ENCODE assay signal across 9 cellular contexts in the genomic region with DNA sequence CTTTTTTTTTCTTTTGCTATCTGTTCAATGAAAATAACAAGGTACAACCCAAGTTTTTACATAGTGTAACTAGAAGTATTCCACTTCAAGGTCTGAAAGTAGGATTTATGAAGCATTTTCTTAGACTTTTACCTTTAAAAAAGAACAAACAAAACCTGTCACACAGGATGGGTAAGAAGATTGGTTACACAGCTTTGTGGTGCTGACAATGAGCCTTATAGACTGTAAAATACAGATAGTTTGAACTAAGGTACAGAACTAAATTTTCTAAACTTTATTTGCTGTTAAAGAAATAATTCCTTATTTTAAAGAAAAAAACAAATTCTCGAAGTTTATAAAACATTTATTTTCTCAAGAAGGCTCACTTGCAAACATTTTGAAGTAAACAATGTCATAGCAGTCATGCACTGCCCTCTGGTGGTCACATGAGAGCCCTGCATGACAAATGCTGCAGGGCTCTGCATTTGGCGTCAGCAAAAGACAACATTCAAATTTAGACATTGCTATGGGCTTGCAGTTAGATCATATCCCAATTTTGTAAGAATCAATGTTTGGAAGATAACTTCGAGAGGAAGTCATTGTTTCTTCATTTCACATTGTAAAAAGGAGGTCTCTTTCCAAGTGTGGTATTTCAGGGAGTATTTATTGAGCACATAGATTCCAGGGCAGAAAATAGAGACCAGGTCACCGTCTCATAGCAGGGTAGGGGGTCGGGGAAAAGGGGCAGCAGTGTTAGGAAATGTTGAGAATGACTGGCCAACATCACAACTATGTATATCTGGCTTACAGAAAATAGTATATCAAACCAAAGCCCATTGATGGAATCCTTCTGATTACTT.
A peak's percentile ranks its signal among the peaks of the same experiment; 100 is the strongest.
DNase-seq lines count a peak whose midpoint lies in the region; ATAC-seq, FAIRE-seq and TF ChIP-seq lines count a peak whose summit lies in the region.
"Had no signal": no experiment of that assay in that cellular context is flagged by ENCODE, and none has a peak within 500 bp of the region (broad histone marks: within the 10 kb centered on the region; RNA-seq: fewer than 3 reads in every experiment).

No MANE protein-coding gene starts in this region.

- H3K4me3 Mint-ChIP-seq in WTC11 = no peak overlapping the region
- H3K4me3 Mint-ChIP-seq in effector memory CD8-positive, alpha-beta T cell = no peak overlapping the region
- H3K4me3 Mint-ChIP-seq: IgD-negative memory B cell had no signal

- 6% methylated on average over 5 of the region's 5 CpGs for WGBS in A549 (ENCODE audit: missing lambda C conversion rate)
- WGBS in thyroid gland, 2 donors = 31 to 36% methylated on average over 5 of the region's 5 CpGs

- no peaks in the 10 kb centered on the region for H4K20me1 ChIP-seq in HCT116 (ENCODE audit: insufficient read depth)

- H3K9me3 ChIP-seq in A549 (peaks cover 25% of the 10 kb centered on the region; the same call in 2 of the 3 replicates), HCT116 (ENCODE audit: control insufficient read depth in 1 of 2, insufficient read depth in 1 of 2, low read depth in 1 of 2, low read length in 2 of 2) (peaks cover 0 to under 1% of the 10 kb centered on the region in 2 experiments; a peak in 1 of 4 replicates), thyroid gland (no peaks in the 10 kb centered on the region)

- H3K4me2 ChIP-seq in A549 (no peak overlapping the region), HCT116 (ENCODE audit: low read length) (no peak overlapping the region)

- DNase-seq in A549 (ENCODE audit: low read depth in 1 of 2, low spot score in 1 of 2) (peak; percentile 41 to 68), GM06990 (ENCODE audit: extremely low read depth, insufficient read length) (no peak), HCT116 (ENCODE audit: low read depth, low spot score) (peak; percentile 22), M059J (ENCODE audit: low read depth) (peak; percentile 50), WTC11 (ENCODE audit: low spot score) (peak; percentile 68), myocyte (ENCODE audit: low read depth) (peak; percentile 76), thyroid gland (peak; percentile 22 to 34)
- peak; percentile 7 to 11 (median 8) for DNase-seq in effector memory CD8-positive, alpha-beta T cell

- no peak overlapping the region for H3K27ac ChIP-seq in A549
- H3K27ac ChIP-seq in HCT116 (ENCODE audit: low read depth, low read length) = no peak overlapping the region
- H3K27ac ChIP-seq in thyroid gland = no peak overlapping the region

- ATAC-seq in A549 = peak; percentile 84 to 87; a peak in 5 of 6 replicates
- peak; percentile 58; the same call in 1 of the 2 replicates for ATAC-seq in HCT116
- peak; percentile 75 for ATAC-seq in WTC11
- ATAC-seq in effector memory CD8-positive, alpha-beta T cell (replicated peaks) = peak; percentile 43

- H3K4me1 ChIP-seq in A549 (no peaks in the 10 kb centered on the region), HCT116 (ENCODE audit: control insufficient read depth in 1 of 2, insufficient read depth in 2 of 2, low read length in 2 of 2) (no peaks in the 10 kb centered on the region), thyroid gland (no peaks in the 10 kb centered on the region)

- H3K27ac Mint-ChIP-seq in WTC11 = no peak overlapping the region
- H3K27ac Mint-ChIP-seq in effector memory CD8-positive, alpha-beta T cell = no peak overlapping the region
- H3K27ac Mint-ChIP-seq: IgD-negative memory B cell had no signal

- H3K27me3 ChIP-seq in GM06990 (replicated peaks; ENCODE audit: control insufficient read depth, insufficient read depth, low read length) (no peaks in the 10 kb centered on the region), HCT116 (ENCODE audit: insufficient read depth, low read length) (no peaks in the 10 kb centered on the region), thyroid gland (no peaks in the 10 kb centered on the region)

- H3K36me3 ChIP-seq in GM06990 (ENCODE audit: control insufficient read depth, insufficient read depth, low read length) (no peaks in the 10 kb centered on the region), HCT116 (ENCODE audit: control insufficient read depth in 1 of 2, insufficient read depth in 2 of 2, low read length in 2 of 2) (no peaks in the 10 kb centered on the region), thyroid gland (no peaks in the 10 kb centered on the region)

- no peaks in the 10 kb centered on the region for H3K4me1 Mint-ChIP-seq in WTC11
- peaks cover 0 to 2% of the 10 kb centered on the region in 2 donors for H3K4me1 Mint-ChIP-seq in effector memory CD8-positive, alpha-beta T cell (ENCODE audit: low read depth in 2 of 2)
- H3K4me1 Mint-ChIP-seq: IgD-negative memory B cell had no signal

- RAD21 ChIA-PET in HCT116 (lab: Charles Lee; ENCODE audit: low non-redundant PET in 1 of 2, low total read pairs in 2 of 2, uncharacterized antibody in 2 of 2, unreplicated experiment in 2 of 2) = no interaction called here

- H3K9me2 ChIP-seq in HCT116 (ENCODE audit: insufficient read depth) = no peaks in the 10 kb centered on the region

- peak; percentile 85 to 91 for TF ChIP-seq RAD21 in A549 (conservative IDR thresholded peaks at IDR 0.05 in 1 of 2, IDR thresholded peaks at IDR 0.05 in 1 of 2)
- peak; percentile 56 for TF ChIP-seq RAD21 in HCT116 (IDR thresholded peaks at IDR 0.05; ENCODE audit: low read depth)

- no peak for TF ChIP-seq EP300 in A549 (IDR thresholded peaks at IDR 0.05)

- peaks cover 43% of the 10 kb centered on the region for H3K9me3 Mint-ChIP-seq in WTC11
- H3K9me3 Mint-ChIP-seq in effector memory CD8-positive, alpha-beta T cell = peaks cover 0 to 8% of the 10 kb centered on the region in 2 donors

- FAIRE-seq in A549 (lab: Jason Lieb, UNC) = no peak

- no peaks in the 10 kb centered on the region for H3K79me2 ChIP-seq in HCT116 (ENCODE audit: insufficient read depth, low read length)

- no peak overlapping the region for H3K9ac ChIP-seq in HCT116 (ENCODE audit: low read length)

- peaks cover 8% of the 10 kb centered on the region for H3K27me3 Mint-ChIP-seq in WTC11 (ENCODE audit: low read depth)
- peaks cover 0 to 2% of the 10 kb centered on the region in 2 donors for H3K27me3 Mint-ChIP-seq in effector memory CD8-positive, alpha-beta T cell
- H3K27me3 Mint-ChIP-seq: IgD-negative memory B cell had no signal

- H3K4me3 ChIP-seq in A549 (no peak overlapping the region), GM06990 (replicated peaks; ENCODE audit: low read depth, low read length) (no peak overlapping the region), HCT116 (replicated peaks in 1 of 2; ENCODE audit: low read depth in 1 of 2, low read length in 2 of 2) (no peak overlapping the region), thyroid gland (replicated peaks in 1 of 3) (no peak overlapping the region)

- POLR2A ChIA-PET in A549 (lab: Yijun Ruan, JAX) (no interaction called here), HCT116 (lab: Charles Lee) (no interaction called here), WTC11 (lab: Charles Lee) (no interaction called here)

- peaks cover 42% of the 10 kb centered on the region for H3K36me3 Mint-ChIP-seq in WTC11
- no peaks in the 10 kb centered on the region for H3K36me3 Mint-ChIP-seq in effector memory CD8-positive, alpha-beta T cell (ENCODE audit: insufficient read depth)
- H3K36me3 Mint-ChIP-seq: IgD-negative memory B cell had no signal

- CTCF ChIA-PET in A549 (lab: Yijun Ruan, JAX) = interaction anchor here (0.5 to 6.0 kb wide), 6 partner anchors 17 to 151 kb away, joined by 3 to 72 read pairs (median 3); no protein-coding TSS in a partner anchor
- CTCF ChIA-PET in HCT116 (lab: Charles Lee) = interaction anchor here (0.7 to 0.8 kb wide), 2 partner anchors 24 to 25 kb away, joined by 4 to 6 read pairs; no protein-coding TSS in a partner anchor
- CTCF ChIA-PET in WTC11 (lab: Charles Lee) = interaction anchor here (0.6 to 1.5 kb wide), 5 partner anchors 19 to 1506 kb away, joined by 3 to 9 read pairs (median 5); no protein-coding TSS in a partner anchor

- H2AFZ ChIP-seq in HCT116 (ENCODE audit: low read depth, low read length, poor library complexity, severe bottlenecking) = no peak overlapping the region

- intact Hi-C loops in HCT116 (cut with micrococcal nuclease) (loop anchor here (1.0 kb wide), 1 partner anchor 25 kb away; no protein-coding TSS in a partner anchor), thyroid gland (cut with DNase I) (no loop called here)

- no TSS peak for BruUV-seq in HCT116 (replicated peaks; lab: Mats Ljungman, UMichigan)

- peak; percentile 97 for TF ChIP-seq CTCF in A549 (IDR thresholded peaks at IDR 0.05)
- peak; percentile 92 for TF ChIP-seq CTCF in GM06990 (IDR thresholded peaks at IDR 0.05; ENCODE audit: insufficient read depth, low read length, poor library complexity, severe bottlenecking)
- peak; percentile 21 to 87 (median 85); a peak in 5 of 6 replicates for TF ChIP-seq CTCF in HCT116 (IDR thresholded peaks at IDR 0.05 in 2 of 3, conservative IDR thresholded peaks at IDR 0.05 in 1 of 3; ENCODE audit: borderline replicate concordance in 1 of 3, insufficient read depth in 1 of 3, low read depth in 2 of 3, low read length in 2 of 3)
- peak; percentile 85 for TF ChIP-seq CTCF in WTC11 (IDR thresholded peaks at IDR 0.05)
- TF ChIP-seq CTCF in thyroid gland (IDR thresholded peaks at IDR 0.05) = peak; percentile 37 to 93 (median 70)

- TF ChIP-seq POLR2A in A549 (IDR thresholded peaks at IDR 0.05; ENCODE audit: low read length) (no peak), HCT116 (IDR thresholded peaks at IDR 0.05; ENCODE audit: borderline replicate concordance, extremely low read depth, insufficient read depth, insufficient read length) (no peak), thyroid gland (IDR thresholded peaks at IDR 0.05) (no peak)

TF ChIP-seq in A549, 52 proteins besides CTCF, POLR2A, EP300 and RAD21:
- TF ChIP-seq NR3C1 (IDR thresholded peaks at IDR 0.05) (no peak), SMC3 (IDR thresholded peaks at IDR 0.05) (peak; percentile 88)
TF ChIP-seq in A549: peak in this region for 1.

TF ChIP-seq in WTC11, 78 proteins besides CTCF, POLR2A, EP300 and RAD21 (continues in another document):
- TF ChIP-seq, protein P1, sequence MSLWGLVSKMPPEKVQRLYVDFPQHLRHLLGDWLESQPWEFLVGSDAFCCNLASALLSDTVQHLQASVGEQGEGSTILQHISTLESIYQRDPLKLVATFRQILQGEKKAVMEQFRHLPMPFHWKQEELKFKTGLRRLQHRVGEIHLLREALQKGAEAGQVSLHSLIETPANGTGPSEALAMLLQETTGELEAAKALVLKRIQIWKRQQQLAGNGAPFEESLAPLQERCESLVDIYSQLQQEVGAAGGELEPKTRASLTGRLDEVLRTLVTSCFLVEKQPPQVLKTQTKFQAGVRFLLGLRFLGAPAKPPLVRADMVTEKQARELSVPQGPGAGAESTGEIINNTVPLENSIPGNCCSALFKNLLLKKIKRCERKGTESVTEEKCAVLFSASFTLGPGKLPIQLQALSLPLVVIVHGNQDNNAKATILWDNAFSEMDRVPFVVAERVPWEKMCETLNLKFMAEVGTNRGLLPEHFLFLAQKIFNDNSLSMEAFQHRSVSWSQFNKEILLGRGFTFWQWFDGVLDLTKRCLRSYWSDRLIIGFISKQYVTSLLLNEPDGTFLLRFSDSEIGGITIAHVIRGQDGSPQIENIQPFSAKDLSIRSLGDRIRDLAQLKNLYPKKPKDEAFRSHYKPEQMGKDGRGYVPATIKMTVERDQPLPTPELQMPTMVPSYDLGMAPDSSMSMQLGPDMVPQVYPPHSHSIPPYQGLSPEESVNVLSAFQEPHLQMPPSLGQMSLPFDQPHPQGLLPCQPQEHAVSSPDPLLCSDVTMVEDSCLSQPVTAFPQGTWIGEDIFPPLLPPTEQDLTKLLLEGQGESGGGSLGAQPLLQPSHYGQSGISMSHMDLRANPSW (CRISPR knock-in tag; conservative IDR thresholded peaks at IDR 0.05; ENCODE audit: low read depth) = no peak
- no peak for TF ChIP-seq ESRRA (CRISPR knock-in tag; IDR thresholded peaks at IDR 0.05; ENCODE audit: borderline replicate concordance)
